ENCODE assay signal across 27 cellular contexts in the genomic region with DNA sequence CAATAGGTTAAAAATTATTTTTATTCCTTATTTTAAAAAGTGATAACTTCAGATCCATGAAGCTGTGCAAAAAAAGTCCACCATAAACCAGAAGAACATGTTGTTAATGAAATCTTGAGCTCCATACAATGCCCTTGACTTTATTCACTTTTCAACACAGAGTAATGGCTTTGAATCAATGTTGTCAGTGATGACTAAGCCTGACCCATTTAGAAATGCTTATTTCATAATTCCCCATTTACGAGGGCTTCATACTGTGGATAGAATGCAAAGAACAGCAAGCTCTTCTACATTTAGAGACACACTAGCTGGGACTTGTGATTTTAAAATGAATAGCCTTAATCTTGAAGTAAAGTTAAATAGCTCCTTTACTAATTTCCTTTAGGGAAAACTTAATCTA. TPM values are rescaled to one million over a fixed set of nuclear protein-coding genes. Genes with fewer than 3 reads are reported as not detected.
A peak's percentile ranks its signal among the peaks of the same experiment; 100 is the strongest.
DNase-seq lines count a peak whose midpoint lies in the region; ATAC-seq, FAIRE-seq and TF ChIP-seq lines count a peak whose summit lies in the region.
"Had no signal": no experiment of that assay in that cellular context is flagged by ENCODE, and none has a peak within 500 bp of the region (broad histone marks: within the 10 kb centered on the region; RNA-seq: fewer than 3 reads in every experiment).

No MANE protein-coding gene starts in this region.

- no peak for TF ChIP-seq EP300 in A549 (IDR thresholded peaks at IDR 0.05)

- WGBS in A549 (ENCODE audit: missing lambda C conversion rate) = 3% methylated on average over 1 of the region's 1 CpG
- 0 to 3% methylated on average over 1 of the region's 1 CpG for WGBS in GM23248 (ENCODE audit: low coverage in 1 of 2, low lambda C conversion rate in 2 of 2, missing lambda C conversion rate in 2 of 2), 2 experiments

- TF ChIP-seq RAD21 in A549 (conservative IDR thresholded peaks at IDR 0.05 in 1 of 2, IDR thresholded peaks at IDR 0.05 in 1 of 2) = no peak

- no peak for TF ChIP-seq POLR2A in A549 (IDR thresholded peaks at IDR 0.05; ENCODE audit: low read length)

- DNase-seq in A549 (ENCODE audit: low read depth in 1 of 2, low spot score in 1 of 2) (no peak), GM23248 (peak; percentile 82), RWPE2 (ENCODE audit: low spot score) (no peak), foreskin fibroblast (peak; percentile 32 to 55), hypothalamus (lab: John Stamatoyannopoulos, UW) (no peak), anterior cingulate cortex (lab: John Stamatoyannopoulos, UW) (no peak)
- no peak for DNase-seq in activated CD8-positive, alpha-beta memory T cell treated with anti-CD3 and anti-CD28 coated beads, Interleukin-2, amount 10 ng/mL, durations not matched to agents 7 days and 5 days
- no peak for DNase-seq in activated CD8-positive, alpha-beta T cell treated with anti-CD3 and anti-CD28 coated beads, Interleukin-2, amount 10 ng/mL, durations not matched to agents 7 days and 5 days
- DNase-seq: activated CD4-positive, alpha-beta T cell treated with anti-CD3 and anti-CD28 coated beads for 48 hours; activated CD8-positive, alpha-beta memory T cell treated with anti-CD3 and anti-CD28 coated beads, Interleukin-2, amount 50 U/mL, for 4 hours; activated effector memory CD4-positive, alpha-beta T cell treated with anti-CD3 and anti-CD28 coated beads, Interleukin-2, amount 50 U/mL, for 16 hours; amygdala; CD4-positive, alpha-beta memory T cell; DMS79; left colon; NCI-H1417 treated with DMSO at 0.1 percent for 48 hours; NCI-H82; Peyer's patch; stimulated activated CD4-positive, alpha-beta T cell treated with anti-CD3 and anti-CD28 coated beads, Interleukin-15, amount 100 ng/mL, for 24 hours; stimulated activated naive B cell treated with anti-CD40 and anti-IgM and Interleukin-4, amounts not matched to agents 10 μg/mL and 1 μg/mL and 100 μg/mL, for 72 hours; tibial artery had no signal

- no peak overlapping the region for H3K27ac ChIP-seq in A549
- H3K27ac ChIP-seq in GM23248 = no peak overlapping the region
- H3K27ac ChIP-seq in RWPE2 (ENCODE audit: poor library complexity, severe bottlenecking) = no peak overlapping the region
- H3K27ac ChIP-seq: KMS-11, neural progenitor cell, Peyer's patch, tibial artery had no signal

- H3K27me3 ChIP-seq in GM23248 (replicated peaks; ENCODE audit: insufficient read depth) (peaks cover 10% of the 10 kb centered on the region; the same call in 1 of the 2 replicates), RWPE2 (ENCODE audit: insufficient read depth, poor library complexity, severe bottlenecking) (peaks cover 62% of the 10 kb centered on the region)

- TF ChIP-seq CTCF in A549 (IDR thresholded peaks at IDR 0.05) = no peak
- no peak for TF ChIP-seq CTCF in RWPE2 (IDR thresholded peaks at IDR 0.05; ENCODE audit: poor library complexity, severe bottlenecking)
- no peak for TF ChIP-seq CTCF in foreskin fibroblast (IDR thresholded peaks at IDR 0.05; ENCODE audit: low read depth, low read length)

- ATAC-seq in A549 (peak; percentile 70 to 76; a peak in 4 of 6 replicates), RWPE2 (ENCODE audit: low read depth) (peak; percentile 95)
- no peak for ATAC-seq in activated CD8-positive, alpha-beta memory T cell treated with anti-CD3 and anti-CD28 coated beads, Interleukin-2, amount 10 ng/mL, durations not matched to agents 7 days and 5 days
- ATAC-seq in activated CD8-positive, alpha-beta T cell treated with anti-CD3 and anti-CD28 coated beads, Interleukin-2, amount 10 ng/mL, durations not matched to agents 7 days and 5 days = no peak
- ATAC-seq: left colon; stimulated activated naive B cell treated with anti-CD40 and anti-IgM and Interleukin-4, amounts not matched to agents 10 μg/mL and 1 μg/mL and 100 μg/mL, for 72 hours had no signal

- no peaks in the 10 kb centered on the region for H4K20me1 ChIP-seq in GM23248 (ENCODE audit: insufficient read depth)

- H3K9me3 ChIP-seq in A549 (no peaks in the 10 kb centered on the region), GM23248 (ENCODE audit: low read depth) (no peaks in the 10 kb centered on the region), RWPE2 (ENCODE audit: severe bottlenecking) (no peaks in the 10 kb centered on the region)
- H3K9me3 ChIP-seq: HAP-1, Peyer's patch, tibial artery had no signal

- no peaks in the 10 kb centered on the region for H3K9me3 Mint-ChIP-seq in activated CD8-positive, alpha-beta memory T cell treated with anti-CD3 and anti-CD28 coated beads, Interleukin-2, amount 10 ng/mL, durations not matched to agents 7 days and 5 days (ENCODE audit: low read depth)
- H3K9me3 Mint-ChIP-seq in activated CD8-positive, alpha-beta T cell treated with anti-CD3 and anti-CD28 coated beads, Interleukin-2, amount 10 ng/mL, durations not matched to agents 7 days and 5 days (ENCODE audit: insufficient read depth) = no peaks in the 10 kb centered on the region
- H3K9me3 Mint-ChIP-seq: neural progenitor cell; stimulated activated naive B cell treated with anti-CD40 and anti-IgM and Interleukin-4, amounts not matched to agents 10 μg/mL and 1 μg/mL and 100 μg/mL, for 72 hours had no signal

- no peak for FAIRE-seq in A549 (lab: Jason Lieb, UNC)
- FAIRE-seq: frontal cortex, GM18507 had no signal

- H3K27ac Mint-ChIP-seq in activated CD8-positive, alpha-beta memory T cell treated with anti-CD3 and anti-CD28 coated beads, Interleukin-2, amount 10 ng/mL, durations not matched to agents 7 days and 5 days = no peak overlapping the region
- H3K27ac Mint-ChIP-seq in activated CD8-positive, alpha-beta T cell treated with anti-CD3 and anti-CD28 coated beads, Interleukin-2, amount 10 ng/mL, durations not matched to agents 7 days and 5 days = no peak overlapping the region
- H3K27ac Mint-ChIP-seq: CD4-positive, alpha-beta memory T cell; neural progenitor cell; stimulated activated naive B cell treated with anti-CD40 and anti-IgM and Interleukin-4, amounts not matched to agents 10 μg/mL and 1 μg/mL and 100 μg/mL, for 72 hours had no signal

- no peaks in the 10 kb centered on the region for H3K79me2 ChIP-seq in GM23248 (ENCODE audit: insufficient read depth)

- H3K4me2 ChIP-seq in A549 (peak overlapping the region; percentile 16), GM23248 (ENCODE audit: unreplicated experiment) (peak overlapping the region; percentile 9)
- H3K4me2 ChIP-seq: KMS-11, neural progenitor cell had no signal

- peaks cover 72% of the 10 kb centered on the region for H3K27me3 Mint-ChIP-seq in activated CD8-positive, alpha-beta memory T cell treated with anti-CD3 and anti-CD28 coated beads, Interleukin-2, amount 10 ng/mL, durations not matched to agents 7 days and 5 days
- peaks cover 41% of the 10 kb centered on the region for H3K27me3 Mint-ChIP-seq in activated CD8-positive, alpha-beta T cell treated with anti-CD3 and anti-CD28 coated beads, Interleukin-2, amount 10 ng/mL, durations not matched to agents 7 days and 5 days (ENCODE audit: low read depth)

- H3K9ac ChIP-seq in GM23248 = no peak overlapping the region
- H3K9ac ChIP-seq: KMS-11, neural progenitor cell had no signal

- H3F3A ChIP-seq in GM23248 (ENCODE audit: insufficient read depth) = 0 out of 2 replicates have a peak, but pooled peaks cover 10% of the 10 kb centered on the region

- peaks cover 11% of the 10 kb centered on the region for H3K4me1 Mint-ChIP-seq in activated CD8-positive, alpha-beta memory T cell treated with anti-CD3 and anti-CD28 coated beads, Interleukin-2, amount 10 ng/mL, durations not matched to agents 7 days and 5 days
- H3K4me1 Mint-ChIP-seq in activated CD8-positive, alpha-beta T cell treated with anti-CD3 and anti-CD28 coated beads, Interleukin-2, amount 10 ng/mL, durations not matched to agents 7 days and 5 days (ENCODE audit: low read depth) = peaks cover 5% of the 10 kb centered on the region
- H3K4me1 Mint-ChIP-seq: neural progenitor cell; stimulated activated naive B cell treated with anti-CD40 and anti-IgM and Interleukin-4, amounts not matched to agents 10 μg/mL and 1 μg/mL and 100 μg/mL, for 72 hours had no signal

- no peaks in the 10 kb centered on the region for H3K36me3 Mint-ChIP-seq in activated CD8-positive, alpha-beta memory T cell treated with anti-CD3 and anti-CD28 coated beads, Interleukin-2, amount 10 ng/mL, durations not matched to agents 7 days and 5 days
- H3K36me3 Mint-ChIP-seq in activated CD8-positive, alpha-beta T cell treated with anti-CD3 and anti-CD28 coated beads, Interleukin-2, amount 10 ng/mL, durations not matched to agents 7 days and 5 days (ENCODE audit: low read depth) = no peaks in the 10 kb centered on the region
- H3K36me3 Mint-ChIP-seq: CD4-positive, alpha-beta memory T cell; neural progenitor cell; stimulated activated naive B cell treated with anti-CD40 and anti-IgM and Interleukin-4, amounts not matched to agents 10 μg/mL and 1 μg/mL and 100 μg/mL, for 72 hours had no signal

- H2AFZ ChIP-seq in GM23248 = no peak overlapping the region
- H2AFZ ChIP-seq: neural progenitor cell had no signal

- H3K9me2 ChIP-seq in GM23248 (ENCODE audit: insufficient read depth) = no peaks in the 10 kb centered on the region

- POLR2A ChIA-PET in A549 (lab: Yijun Ruan, JAX) = interaction anchor here (0.6 to 1.4 kb wide), 4 partner anchors 9 to 137 kb away, joined by 3 read pairs; no protein-coding TSS in a partner anchor
- POLR2A ChIA-PET in activated CD8-positive, alpha-beta T cell treated with anti-CD3 and anti-CD28 coated beads, Interleukin-2, amount 10 ng/mL, durations not matched to agents 7 days and 5 days (lab: Charles Lee) = no interaction called here

- H3K4me1 ChIP-seq in A549 (peaks cover 10% of the 10 kb centered on the region; the same call in 2 of the 3 replicates), GM23248 (ENCODE audit: insufficient read depth) (peaks cover 11% of the 10 kb centered on the region; the same call in 1 of the 2 replicates), RWPE2 (ENCODE audit: insufficient read depth, poor library complexity, severe bottlenecking) (no peaks in the 10 kb centered on the region)
- H3K4me1 ChIP-seq: HAP-1, neural progenitor cell, Peyer's patch, tibial artery had no signal

- in situ Hi-C loops in GM23248 (cut with MboI) = no loop called here

- no peak overlapping the region for H3K4me3 Mint-ChIP-seq in activated CD8-positive, alpha-beta memory T cell treated with anti-CD3 and anti-CD28 coated beads, Interleukin-2, amount 10 ng/mL, durations not matched to agents 7 days and 5 days
- H3K4me3 Mint-ChIP-seq in activated CD8-positive, alpha-beta T cell treated with anti-CD3 and anti-CD28 coated beads, Interleukin-2, amount 10 ng/mL, durations not matched to agents 7 days and 5 days = no peak overlapping the region
- H3K4me3 Mint-ChIP-seq: CD4-positive, alpha-beta memory T cell; neural progenitor cell; stimulated activated naive B cell treated with anti-CD40 and anti-IgM and Interleukin-4, amounts not matched to agents 10 μg/mL and 1 μg/mL and 100 μg/mL, for 72 hours had no signal

- CTCF ChIA-PET in A549 (lab: Yijun Ruan, JAX) = interaction anchor here (0.5 to 1.5 kb wide), 3 partner anchors 27 to 252 kb away, joined by 3 to 4 read pairs (median 3); no protein-coding TSS in a partner anchor
- CTCF ChIA-PET in activated CD8-positive, alpha-beta memory T cell treated with anti-CD3 and anti-CD28 coated beads, Interleukin-2, amount 10 ng/mL, durations not matched to agents 7 days and 5 days (lab: Charles Lee) = no interaction called here
- CTCF ChIA-PET in activated CD8-positive, alpha-beta T cell treated with anti-CD3 and anti-CD28 coated beads, Interleukin-2, amount 10 ng/mL, durations not matched to agents 7 days and 5 days (lab: Charles Lee) = no interaction called here

- H3K36me3 ChIP-seq in GM23248 (ENCODE audit: low read depth) (no peaks in the 10 kb centered on the region), RWPE2 (ENCODE audit: low read depth) (no peaks in the 10 kb centered on the region)
- H3K36me3 ChIP-seq: HAP-1, neural progenitor cell, Peyer's patch, tibial artery had no signal

- H3K4me3 ChIP-seq in A549 (no peak overlapping the region), GM23248 (no peak overlapping the region), RWPE2 (ENCODE audit: severe bottlenecking) (no peak overlapping the region), foreskin fibroblast (ENCODE audit: low read depth in 1 of 2, low read length in 2 of 2) (no peak overlapping the region)
- H3K4me3 ChIP-seq: HAP-1, neural progenitor cell, Peyer's patch, tibial artery had no signal

RNA-seq across cellular contexts. Expression of a gene that starts 25.7 kb away (rescaled TPM):
- polyA plus RNA-seq in A549 (2011; rRNA removed) (not detected in 2 replicates), A549 (2017; fragmentation: RNase III; extraction: RNeasy Plus Mini Kit Qiagen cat#74134 plus additional on column Dnase treatment) (not detected in 3 replicates), GM23248 (2016; fragmentation: Nextera tagmentation; extraction: Ambion mirVana) (not detected in 2 replicates)
- polyA plus RNA-seq in A549 (2012; cell fraction: cytosol; rRNA removed) = not detected in 2 replicates
- not detected in 2 replicates for polyA plus RNA-seq in A549 (2012; cell fraction: nucleus; rRNA removed)
- not detected in 2 replicates for polyA minus RNA-seq in A549 (2011; rRNA and poly(A)+ RNA removed)
- total RNA-seq in GM23248 (2014; rRNA removed; shearing (Covaris generic)) = not detected in 2 replicates
- total RNA-seq in activated CD8-positive, alpha-beta memory T cell treated with anti-CD3 and anti-CD28 coated beads, Interleukin-2, amount 10 ng/mL, durations not matched to agents 7 days and 5 days = not detected
- not detected for total RNA-seq in activated CD8-positive, alpha-beta T cell treated with anti-CD3 and anti-CD28 coated beads, Interleukin-2, amount 10 ng/mL, durations not matched to agents 7 days and 5 days
- total RNA-seq: CD4-positive, alpha-beta memory T cell; frontal cortex; left colon; mononuclear cell; Peyer's patch had no signal
- polyA plus RNA-seq: CD4-positive, alpha-beta memory T cell had no signal

RNA-seq across cellular contexts. Expression of a gene that starts 33.4 kb away (rescaled TPM):
- polyA plus RNA-seq in A549 (2011; rRNA removed) (not detected in 2 replicates), A549 (2017; fragmentation: RNase III; extraction: RNeasy Plus Mini Kit Qiagen cat#74134 plus additional on column Dnase treatment) (not detected in 3 replicates), GM23248 (2016; fragmentation: Nextera tagmentation; extraction: Ambion mirVana) (0.41 and 0.51 TPM in 2 replicates)
- not detected in 2 replicates for polyA plus RNA-seq in A549 (2012; cell fraction: cytosol; rRNA removed)
- polyA plus RNA-seq in A549 (2012; cell fraction: nucleus; rRNA removed) = not detected in 2 replicates
- not detected in 2 replicates for polyA minus RNA-seq in A549 (2011; rRNA and poly(A)+ RNA removed)
- total RNA-seq in GM23248 (2014; rRNA removed; shearing (Covaris generic)) = 0.32 TPM in 1 of 2 replicates, not detected in the other
- not detected for total RNA-seq in activated CD8-positive, alpha-beta memory T cell treated with anti-CD3 and anti-CD28 coated beads, Interleukin-2, amount 10 ng/mL, durations not matched to agents 7 days and 5 days
- not detected for total RNA-seq in activated CD8-positive, alpha-beta T cell treated with anti-CD3 and anti-CD28 coated beads, Interleukin-2, amount 10 ng/mL, durations not matched to agents 7 days and 5 days
- total RNA-seq: CD4-positive, alpha-beta memory T cell; frontal cortex; left colon; mononuclear cell; Peyer's patch had no signal
- polyA plus RNA-seq: CD4-positive, alpha-beta memory T cell had no signal

Comparison
In these comparisons a context has a peak if more than half of its experiments do, and no peak if none do; other contexts are left out.
1. ATAC-seq: peak in A549 (2 of 2) and RWPE2 (single experiment); none in activated CD8-positive, alpha-beta memory T cell treated with anti-CD3 and anti-CD28 coated beads, Interleukin-2, amount 10 ng/mL, durations not matched to agents 7 days and 5 days (single experiment) and activated CD8-positive, alpha-beta T cell treated with anti-CD3 and anti-CD28 coated beads, Interleukin-2, amount 10 ng/mL, durations not matched to agents 7 days and 5 days (single experiment).
2. DNase-seq: peak in GM23248 (single experiment) and foreskin fibroblast (2 of 2); none in A549 (0 of 2), RWPE2 (single experiment), hypothalamus (0 of 51), activated CD8-positive, alpha-beta memory T cell treated with anti-CD3 and anti-CD28 coated beads, Interleukin-2, amount 10 ng/mL, durations not matched to agents 7 days and 5 days (single experiment), activated CD8-positive, alpha-beta T cell treated with anti-CD3 and anti-CD28 coated beads, Interleukin-2, amount 10 ng/mL, durations not matched to agents 7 days and 5 days (single experiment) and anterior cingulate cortex (0 of 58).